Comparison of ENCODE assay signal across 17 cellular contexts in the genomic region with DNA sequence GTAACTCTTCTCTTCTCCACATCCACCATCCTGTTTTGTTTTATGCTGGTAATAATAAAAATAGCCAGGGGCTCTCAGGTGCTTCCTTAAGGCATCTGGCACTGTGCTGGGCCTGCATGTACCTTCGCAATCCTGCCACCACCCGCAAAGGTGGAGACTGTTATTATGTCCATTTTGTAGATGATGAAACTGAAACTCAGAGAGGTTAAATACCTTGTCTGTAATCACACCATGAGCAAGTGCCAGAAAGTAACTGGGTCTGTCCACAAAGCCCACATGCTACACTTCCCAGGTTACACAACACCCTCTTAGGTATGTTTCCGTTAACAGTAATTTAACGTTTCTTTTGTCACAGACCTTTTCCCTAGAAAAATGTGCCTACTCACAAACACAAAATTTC. TPM values are rescaled to one million over a fixed set of nuclear protein-coding genes. Genes with fewer than 3 reads are reported as not detected.
A peak's percentile ranks its signal among the peaks of the same experiment; 100 is the strongest.
DNase-seq lines count a peak whose midpoint lies in the region; ATAC-seq and TF ChIP-seq lines count a peak whose summit lies in the region.
"Had no signal": no experiment of that assay in that cellular context is flagged by ENCODE, and none has a peak within 500 bp of the region (broad histone marks: within the 10 kb centered on the region; RNA-seq: fewer than 3 reads in every experiment).

No MANE protein-coding gene starts in this region.

- peak overlapping the region; percentile 42 for H3K27ac Mint-ChIP-seq in activated T-helper 1 cell treated with anti-CD3 and anti-CD28 coated beads, Interleukin-12 subunit alpha, Interleukin-12 subunit beta, Interleukin-2, Interleukin-4 antibody, amounts not matched to agents 30 ng/mL and 10 ng/mL and 1 ng/mL, durations not matched to agents 14 hours and 24 hours and 36 hours
- H3K27ac Mint-ChIP-seq: activated naive CD8-positive, alpha-beta T cell had no signal

- peaks cover 11% of the 10 kb centered on the region for H3K36me3 Mint-ChIP-seq in activated T-helper 1 cell treated with anti-CD3 and anti-CD28 coated beads, Interleukin-12 subunit alpha, Interleukin-12 subunit beta, Interleukin-2, Interleukin-4 antibody, amounts not matched to agents 30 ng/mL and 10 ng/mL and 1 ng/mL, durations not matched to agents 14 hours and 24 hours and 36 hours (ENCODE audit: low read depth)
- H3K36me3 Mint-ChIP-seq: activated naive CD8-positive, alpha-beta T cell had no signal

- no peak overlapping the region for H3K4me3 Mint-ChIP-seq in activated T-helper 1 cell treated with anti-CD3 and anti-CD28 coated beads, Interleukin-12 subunit alpha, Interleukin-12 subunit beta, Interleukin-2, Interleukin-4 antibody, amounts not matched to agents 30 ng/mL and 10 ng/mL and 1 ng/mL, durations not matched to agents 14 hours and 24 hours and 36 hours
- H3K4me3 Mint-ChIP-seq: activated naive CD8-positive, alpha-beta T cell had no signal

- no peaks in the 10 kb centered on the region for H4K20me1 ChIP-seq in BLaER1 treated with 17β-estradiol and CSF1 and Interleukin-3, amounts not matched to agents 10 nM and 100 nM
- no peaks in the 10 kb centered on the region for H4K20me1 ChIP-seq in osteoblast (ENCODE audit: insufficient read depth, low read length)

- H3K4me1 Mint-ChIP-seq in activated T-helper 1 cell treated with anti-CD3 and anti-CD28 coated beads, Interleukin-12 subunit alpha, Interleukin-12 subunit beta, Interleukin-2, Interleukin-4 antibody, amounts not matched to agents 30 ng/mL and 10 ng/mL and 1 ng/mL, durations not matched to agents 14 hours and 24 hours and 36 hours (ENCODE audit: low read depth): peaks cover 59% of the 10 kb centered on the region

- no peak overlapping the region for H2AFZ ChIP-seq in osteoblast (ENCODE audit: low read length)

- H3K27me3 Mint-ChIP-seq in activated T-helper 1 cell treated with anti-CD3 and anti-CD28 coated beads, Interleukin-12 subunit alpha, Interleukin-12 subunit beta, Interleukin-2, Interleukin-4 antibody, amounts not matched to agents 30 ng/mL and 10 ng/mL and 1 ng/mL, durations not matched to agents 14 hours and 24 hours and 36 hours (ENCODE audit: insufficient read depth): no peaks in the 10 kb centered on the region
- H3K27me3 Mint-ChIP-seq: activated naive CD8-positive, alpha-beta T cell had no signal

- DNase-seq in activated T-helper 1 cell treated with anti-CD3 and anti-CD28 coated beads, Interleukin-12 subunit alpha, Interleukin-12 subunit beta, Interleukin-2, Interleukin-4 antibody, amounts not matched to agents 30 ng/mL and 10 ng/mL and 1 ng/mL, durations not matched to agents 14 hours and 24 hours and 36 hours (ENCODE audit: low spot score): no peak
- DNase-seq in osteoblast (ENCODE audit: insufficient read length, low spot score, missing footprints) (no peak), A673 (ENCODE audit: low spot score) (no peak), epidermal melanocyte (ENCODE audit: insufficient read length, low spot score) (no peak), NCI-H748 treated with DMSO at 0.1 percent for 48 hours (lab: John Stamatoyannopoulos, UW) (no peak), middle frontal gyrus (ENCODE audit: extremely low spot score, low spot score) (no peak)
- DNase-seq: AML-193; GOT3; mucosa of descending colon; NCI-H526 treated with DMSO at 0.1 percent for 48 hours; Peyer's patch; stimulated activated naive CD4-positive, alpha-beta T cell had no signal

- H3K9me3 ChIP-seq in BLaER1 treated with 17β-estradiol and CSF1 and Interleukin-3, amounts not matched to agents 10 nM and 100 nM (replicated peaks in 1 of 11): no peaks in the 10 kb centered on the region
- no peaks in the 10 kb centered on the region for H3K9me3 ChIP-seq in osteoblast (ENCODE audit: low read depth, low read length)
- H3K9me3 ChIP-seq in A673 (ENCODE audit: low read depth, low read length, poor library complexity, severe bottlenecking): no peaks in the 10 kb centered on the region
- H3K9me3 ChIP-seq: mucosa of descending colon, Peyer's patch had no signal

- peak; percentile 40 for ATAC-seq in GM19395 (IDR thresholded peaks at IDR 0.05; ENCODE audit: unreplicated experiment)
- ATAC-seq: mucosa of descending colon had no signal

- BruUV-seq in A673 (replicated peaks; lab: Mats Ljungman, UMichigan): no TSS peak

- POLR2A ChIA-PET in A673 (lab: Charles Lee; ENCODE audit: low non-redundant PET): no interaction called here

- H3K79me2 ChIP-seq in osteoblast (ENCODE audit: insufficient read depth, low read length): peaks cover 44% of the 10 kb centered on the region

- TF ChIP-seq CTCF in osteoblast (IDR thresholded peaks at IDR 0.05; ENCODE audit: extremely low read depth, low read depth, low read length) (no peak), A673 (conservative IDR thresholded peaks at IDR 0.05; ENCODE audit: low read depth, low read length) (no peak)

- peaks cover 68 to 81% (median 74%) of the 10 kb centered on the region in 10 experiments for H3K4me1 ChIP-seq in BLaER1 treated with 17β-estradiol and CSF1 and Interleukin-3, amounts not matched to agents 10 nM and 100 nM
- H3K4me1 ChIP-seq in osteoblast (ENCODE audit: insufficient read depth, low read length): peaks cover 71% of the 10 kb centered on the region
- H3K4me1 ChIP-seq in A673 (ENCODE audit: insufficient read depth, low read length, poor library complexity, severe bottlenecking): peaks cover 19% of the 10 kb centered on the region

- H3K27me3 ChIP-seq in BLaER1 treated with 17β-estradiol and CSF1 and Interleukin-3, amounts not matched to agents 10 nM and 100 nM: no peaks in the 10 kb centered on the region
- H3K27me3 ChIP-seq in osteoblast (ENCODE audit: insufficient read depth, low read length) (no peaks in the 10 kb centered on the region), A673 (replicated peaks; ENCODE audit: insufficient read depth, low read depth, low read length, poor library complexity) (no peaks in the 10 kb centered on the region)
- H3K27me3 ChIP-seq: Peyer's patch had no signal

- intact Hi-C loops in activated T-helper 1 cell treated with anti-CD3 and anti-CD28 coated beads, Interleukin-12 subunit alpha, Interleukin-12 subunit beta, Interleukin-2, Interleukin-4 antibody, amounts not matched to agents 30 ng/mL and 10 ng/mL and 1 ng/mL, durations not matched to agents 14 hours and 24 hours and 36 hours (cut with micrococcal nuclease): loop anchor here (10.0 kb wide), 1 partner anchor 1695 kb away; no protein-coding TSS in a partner anchor
- intact Hi-C loops in A673 (cut with micrococcal nuclease; ENCODE audit: unreplicated experiment): no loop called here

- no peak overlapping the region for H3K4me3 ChIP-seq in BLaER1 treated with 17β-estradiol and CSF1 and Interleukin-3, amounts not matched to agents 10 nM and 100 nM
- H3K4me3 ChIP-seq in osteoblast (ENCODE audit: insufficient read depth, low read length) (no peak overlapping the region), A673 (ENCODE audit: low read depth, low read length, poor library complexity, severe bottlenecking) (no peak overlapping the region)
- H3K4me3 ChIP-seq: mucosa of descending colon, Peyer's patch, skin epidermis had no signal

- peaks cover 0 to 5% (median 0%) of the 10 kb centered on the region in 11 experiments; a peak in 1 of 22 replicates for H3K36me3 ChIP-seq in BLaER1 treated with 17β-estradiol and CSF1 and Interleukin-3, amounts not matched to agents 10 nM and 100 nM
- H3K36me3 ChIP-seq in osteoblast (ENCODE audit: insufficient read depth, low read length) (peaks cover 12% of the 10 kb centered on the region), A673 (ENCODE audit: insufficient read depth, low read length, poor library complexity, severe bottlenecking) (no peaks in the 10 kb centered on the region)
- H3K36me3 ChIP-seq: Peyer's patch had no signal

- peak overlapping the region in 5 of 11 experiments; percentile 15 to 95 (median 93); a peak in 7 of 22 replicates for H3K27ac ChIP-seq in BLaER1 treated with 17β-estradiol and CSF1 and Interleukin-3, amounts not matched to agents 10 nM and 100 nM
- peak overlapping the region; percentile 98 for H3K27ac ChIP-seq in osteoblast (ENCODE audit: low read depth, low read length)
- no peak overlapping the region for H3K27ac ChIP-seq in A673 (ENCODE audit: low read depth, low read length, poor library complexity, severe bottlenecking)
- H3K27ac ChIP-seq: VCaP had no signal

- CTCF ChIA-PET in A673 (lab: Charles Lee): no interaction called here

- peak overlapping the region; percentile 79 to 94 (median 90); a peak in 20 of 22 replicates for H3K4me2 ChIP-seq in BLaER1 treated with 17β-estradiol and CSF1 and Interleukin-3, amounts not matched to agents 10 nM and 100 nM
- H3K4me2 ChIP-seq in osteoblast (ENCODE audit: insufficient read depth, low read length): no peak overlapping the region

- no peaks in the 10 kb centered on the region for H3K9me3 Mint-ChIP-seq in activated T-helper 1 cell treated with anti-CD3 and anti-CD28 coated beads, Interleukin-12 subunit alpha, Interleukin-12 subunit beta, Interleukin-2, Interleukin-4 antibody, amounts not matched to agents 30 ng/mL and 10 ng/mL and 1 ng/mL, durations not matched to agents 14 hours and 24 hours and 36 hours

- no peak overlapping the region for H3K9ac ChIP-seq in BLaER1 treated with 17β-estradiol and CSF1 and Interleukin-3, amounts not matched to agents 10 nM and 100 nM

RNA-seq across cellular contexts. Expression of gene NRP2, which starts 27.0 kb away (rescaled TPM):
- total RNA-seq in activated T-helper 1 cell treated with anti-CD3 and anti-CD28 coated beads, Interleukin-12 subunit alpha, Interleukin-12 subunit beta, Interleukin-2, Interleukin-4 antibody, amounts not matched to agents 30 ng/mL and 10 ng/mL and 1 ng/mL, durations not matched to agents 14 hours and 24 hours and 36 hours: 56.9 and 64.0 TPM in 2 replicates
- total RNA-seq in osteoblast (145 and 183 TPM in 2 replicates), A673 (2021) (4.0 and 7.7 TPM in 2 replicates)
